17 cellular contexts compared by ENCODE assay signal in the genomic region with DNA sequence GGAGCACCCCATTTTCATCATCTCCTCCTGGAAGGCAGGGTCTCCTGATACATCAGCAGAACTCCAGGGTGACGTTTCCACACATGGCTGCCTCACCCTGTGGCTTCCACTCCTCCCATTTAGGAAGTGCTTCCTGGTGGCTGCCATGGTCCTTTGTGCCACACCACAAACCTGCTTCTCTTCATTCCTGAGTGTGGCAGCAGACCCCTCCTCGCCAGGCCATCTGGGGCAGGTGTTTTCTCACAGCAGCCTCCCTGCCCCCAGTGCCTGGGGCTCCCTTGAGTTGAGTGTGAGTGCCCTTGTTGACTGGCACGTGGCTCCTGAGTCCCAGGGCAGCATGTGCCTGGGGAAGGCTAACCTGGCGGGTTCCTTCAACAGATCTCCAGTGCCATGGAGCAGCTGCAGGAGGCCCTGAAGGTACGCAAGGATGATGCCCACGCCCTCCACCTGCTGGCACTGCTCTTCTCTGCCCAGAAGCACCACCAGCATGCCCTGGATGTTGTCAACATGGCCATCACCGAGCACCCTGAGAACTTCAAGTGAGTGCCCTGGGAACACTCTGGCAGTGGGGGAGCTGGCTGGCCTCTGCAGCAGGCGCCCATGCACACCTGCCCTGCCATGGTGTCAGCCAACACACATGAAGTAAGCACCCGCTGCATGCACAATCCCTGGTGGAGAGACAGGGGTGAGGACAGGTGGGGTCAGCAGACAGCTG.
A peak's percentile ranks its signal among the peaks of the same experiment; 100 is the strongest.
DNase-seq lines count a peak whose midpoint lies in the region; ATAC-seq, FAIRE-seq and TF ChIP-seq lines count a peak whose summit lies in the region.
"Had no signal": no experiment of that assay in that cellular context is flagged by ENCODE, and none has a peak within 500 bp of the region (broad histone marks: within the 10 kb centered on the region; RNA-seq: fewer than 3 reads in every experiment).

No MANE protein-coding gene starts in this region.

- H3K4me3 ChIP-seq in A549: no peak overlapping the region
- H3K4me3 ChIP-seq in BLaER1 treated with 17β-estradiol and CSF1 and Interleukin-3, amounts not matched to agents 10 nM and 100 nM: no peak overlapping the region
- H3K4me3 ChIP-seq: GM23338, testis had no signal

- peak overlapping the region; percentile 63 for H3K4me2 ChIP-seq in A549
- peak overlapping the region; percentile 69 to 85 (median 80); a peak in 16 of 22 replicates for H3K4me2 ChIP-seq in BLaER1 treated with 17β-estradiol and CSF1 and Interleukin-3, amounts not matched to agents 10 nM and 100 nM
- H3K4me2 ChIP-seq: GM23338 had no signal

- H3K9ac ChIP-seq in BLaER1 treated with 17β-estradiol and CSF1 and Interleukin-3, amounts not matched to agents 10 nM and 100 nM: 0 out of 22 replicates have a peak overlapping the region, but pooled peaks of 2 of the 11 experiments have one; percentile 1 to 5

- TF ChIP-seq POLR2A in A549 (IDR thresholded peaks at IDR 0.05; ENCODE audit: low read length): no peak

- TF ChIP-seq CTCF in A549 (IDR thresholded peaks at IDR 0.05): no peak

- CTCF ChIA-PET in A549 (lab: Yijun Ruan, JAX): interaction anchor here (0.9 to 3.5 kb wide), 5 partner anchors 13 to 294 kb away, joined by 3 to 15 read pairs (median 8); no protein-coding TSS in a partner anchor

- TF ChIP-seq RAD21 in A549 (conservative IDR thresholded peaks at IDR 0.05 in 1 of 2, IDR thresholded peaks at IDR 0.05 in 1 of 2): no peak

- POLR2A ChIA-PET in A549 (lab: Yijun Ruan, JAX): interaction anchor here (1.4 kb wide), 1 partner anchor 14 kb away, joined by 8 read pairs; no protein-coding TSS in a partner anchor

- peaks cover 74% of the 10 kb centered on the region for H3K4me1 ChIP-seq in A549
- peaks cover 57 to 87% (median 67%) of the 10 kb centered on the region in 10 experiments for H3K4me1 ChIP-seq in BLaER1 treated with 17β-estradiol and CSF1 and Interleukin-3, amounts not matched to agents 10 nM and 100 nM

- peaks cover 73 to 100% (median 96%) of the 10 kb centered on the region in 11 experiments for H3K36me3 ChIP-seq in BLaER1 treated with 17β-estradiol and CSF1 and Interleukin-3, amounts not matched to agents 10 nM and 100 nM

- no peak for ATAC-seq in A549
- no peak for ATAC-seq in HG02884 (IDR thresholded peaks at IDR 0.05; ENCODE audit: unreplicated experiment)
- ATAC-seq: GM23338, left colon, sciatic nerve had no signal

- FAIRE-seq in A549 (lab: Jason Lieb, UNC) (no peak), HTR-8/SVneo (lab: Jason Lieb, UNC) (no peak)
- FAIRE-seq: GM18507 had no signal

- DNase-seq in A549 (ENCODE audit: low read depth in 1 of 2, low spot score in 1 of 2) (no peak), NCI-H510A (lab: John Stamatoyannopoulos, UW) (peak; percentile 75), kidney tubule cell (ENCODE audit: low spot score) (peak; percentile 23), HTR-8/SVneo (ENCODE audit: insufficient read length, low spot score) (no peak), C1 segment of cervical spinal cord (lab: John Stamatoyannopoulos, UW) (no peak)
- DNase-seq: DND-41; left colon; NCI-H226; nucleus accumbens; stimulated activated CD4-positive, alpha-beta T cell treated with anti-CD3 and anti-CD28 coated beads, Interleukin-2, amount 100 ng/mL, for 24 hours; T-helper 2 cell; testis had no signal

- no peaks in the 10 kb centered on the region for H3K9me3 ChIP-seq in A549
- H3K9me3 ChIP-seq in BLaER1 treated with 17β-estradiol and CSF1 and Interleukin-3, amounts not matched to agents 10 nM and 100 nM (replicated peaks in 1 of 11): no peaks in the 10 kb centered on the region
- H3K9me3 ChIP-seq: testis had no signal

- no peak for TF ChIP-seq EP300 in A549 (IDR thresholded peaks at IDR 0.05)

- peaks cover 0 to 97% (median 5%) of the 10 kb centered on the region in 11 experiments; a peak in 10 of 22 replicates for H4K20me1 ChIP-seq in BLaER1 treated with 17β-estradiol and CSF1 and Interleukin-3, amounts not matched to agents 10 nM and 100 nM

- 83% methylated on average over 9 of the region's 9 CpGs for WGBS in A549 (ENCODE audit: missing lambda C conversion rate)

- peak overlapping the region; percentile 97 for H3K27ac ChIP-seq in A549
- peak overlapping the region in 3 of 11 experiments; percentile 0 to 68 (median 57); a peak in 2 of 22 replicates for H3K27ac ChIP-seq in BLaER1 treated with 17β-estradiol and CSF1 and Interleukin-3, amounts not matched to agents 10 nM and 100 nM
- H3K27ac ChIP-seq: testis had no signal

- no peaks in the 10 kb centered on the region for H3K27me3 ChIP-seq in BLaER1 treated with 17β-estradiol and CSF1 and Interleukin-3, amounts not matched to agents 10 nM and 100 nM
- H3K27me3 ChIP-seq: testis had no signal

TF ChIP-seq in A549, 52 proteins besides CTCF, POLR2A, EP300 and RAD21:
- no peak for TF ChIP-seq FOSB (CRISPR knock-in tag; IDR thresholded peaks at IDR 0.05)
- no peak for TF ChIP-seq ZFP36 (IDR thresholded peaks at IDR 0.05; ENCODE audit: borderline replicate concordance, partially characterized antibody)
- TF ChIP-seq EHF (CRISPR knock-in tag; IDR thresholded peaks at IDR 0.05): no peak
- no peak for TF ChIP-seq JUN (IDR thresholded peaks at IDR 0.05)
- no peak for TF ChIP-seq MYC (IDR thresholded peaks at IDR 0.05; ENCODE audit: borderline replicate concordance, low read length)
- TF ChIP-seq, protein P1, sequence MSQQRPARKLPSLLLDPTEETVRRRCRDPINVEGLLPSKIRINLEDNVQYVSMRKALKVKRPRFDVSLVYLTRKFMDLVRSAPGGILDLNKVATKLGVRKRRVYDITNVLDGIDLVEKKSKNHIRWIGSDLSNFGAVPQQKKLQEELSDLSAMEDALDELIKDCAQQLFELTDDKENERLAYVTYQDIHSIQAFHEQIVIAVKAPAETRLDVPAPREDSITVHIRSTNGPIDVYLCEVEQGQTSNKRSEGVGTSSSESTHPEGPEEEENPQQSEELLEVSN (IDR thresholded peaks at IDR 0.05; ENCODE audit: borderline replicate concordance, low read depth): no peak
- no peak for TF ChIP-seq TP53 (CRISPR knock-in tag; IDR thresholded peaks at IDR 0.05)
- no peak for TF ChIP-seq PHF8 (IDR thresholded peaks at IDR 0.05; ENCODE audit: borderline replicate concordance, low read depth)
- TF ChIP-seq SMC3 (IDR thresholded peaks at IDR 0.05): no peak

Comparison
In these comparisons a context has a peak if more than half of its experiments do, and no peak if none do; other contexts are left out.
1. DNase-seq: peak in NCI-H510A (single experiment) and kidney tubule cell (single experiment); none in A549 (0 of 2), HTR-8/SVneo (single experiment) and C1 segment of cervical spinal cord (0 of 14).